Comparison of ENCODE assay signal across 13 cellular contexts in the genomic region with DNA sequence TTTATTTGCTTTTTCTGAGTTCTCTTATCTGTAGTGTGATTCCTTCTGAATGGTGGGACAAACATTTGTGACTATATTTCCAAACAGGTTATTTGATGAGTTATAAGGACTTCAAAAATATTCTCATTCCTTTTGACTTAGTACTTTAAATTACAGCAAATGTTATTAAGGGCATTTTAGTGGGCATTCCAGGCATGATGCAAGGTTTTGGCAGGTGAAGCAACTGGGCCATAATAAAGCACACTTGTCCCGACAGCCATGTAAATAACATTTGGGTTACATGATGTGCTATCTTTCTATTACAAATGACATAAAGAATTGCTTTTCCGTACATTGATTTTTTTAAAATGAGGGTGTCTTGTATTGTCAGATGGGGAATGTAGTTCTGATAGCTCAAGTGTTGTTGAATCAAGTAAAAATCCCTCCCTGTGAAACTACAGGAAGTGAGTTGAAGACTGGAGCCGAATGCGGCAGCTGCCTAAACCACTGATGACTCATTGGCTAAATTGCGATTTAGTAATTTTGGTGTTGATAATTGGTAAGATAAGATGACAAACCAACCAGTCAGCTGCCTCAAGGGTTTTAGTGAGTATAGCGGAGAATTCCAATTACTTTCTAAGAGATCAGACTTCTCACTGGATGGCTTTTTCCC.
DNase-seq lines count a peak whose midpoint lies in the region; ATAC-seq and TF ChIP-seq lines count a peak whose summit lies in the region.
"Had no signal": no experiment of that assay in that cellular context is flagged by ENCODE, and none has a peak within 500 bp of the region (broad histone marks: within the 10 kb centered on the region; RNA-seq: fewer than 3 reads in every experiment).

No MANE protein-coding gene starts in this region.

- ATAC-seq in foreskin keratinocyte (peak; percentile 96), GM19455 (IDR thresholded peaks at IDR 0.05; ENCODE audit: unreplicated experiment) (no peak), GM18870 (IDR thresholded peaks at IDR 0.05; ENCODE audit: unreplicated experiment) (no peak)

- TF ChIP-seq EP300 in esophagus muscularis mucosa (IDR thresholded peaks at IDR 0.05), result no peak

- DNase-seq in COLO829 (ENCODE audit: low spot score) (peak; percentile 56), KBM-7 (peak; percentile 4), SHP77 treated with DMSO at 0.1 percent for 48 hours (lab: John Stamatoyannopoulos, UW) (peak; percentile 20), foreskin keratinocyte (peak; percentile 89 to 96), esophagus muscularis mucosa (ENCODE audit: extremely low spot score) (no peak), D341Med (ENCODE audit: low spot score) (no peak)
- DNase-seq: activated T-cell treated with anti-CD3 and anti-CD28 coated beads, Interleukin-2, amount 50 U/mL, for 1 hour; GDM1; lower lobe of right lung; spleen had no signal

- intact Hi-C loops in esophagus muscularis mucosa (cut with DNase I), result no loop called here

- no peak for TF ChIP-seq POLR2A in esophagus muscularis mucosa (IDR thresholded peaks at IDR 0.05; ENCODE audit: low read depth)

- no peak overlapping the region for H3K4me3 ChIP-seq in esophagus muscularis mucosa
- H3K4me3 ChIP-seq: lower lobe of right lung, spleen, suprapubic skin had no signal

- no peak for TF ChIP-seq CTCF in foreskin keratinocyte (conservative IDR thresholded peaks at IDR 0.05)
- TF ChIP-seq CTCF in esophagus muscularis mucosa (IDR thresholded peaks at IDR 0.05), result no peak

- peaks cover 0 to 9% (median 0%) of the 10 kb centered on the region in 4 donors for H3K9me3 ChIP-seq in esophagus muscularis mucosa
- H3K9me3 ChIP-seq: lower lobe of right lung, spleen had no signal

- H3K4me1 ChIP-seq in foreskin keratinocyte (peaks cover 27% of the 10 kb centered on the region), esophagus muscularis mucosa (no peaks in the 10 kb centered on the region)
- H3K4me1 ChIP-seq: lower lobe of right lung, spleen, suprapubic skin had no signal

- no peak overlapping the region for H3K27ac ChIP-seq in foreskin keratinocyte
- H3K27ac ChIP-seq in esophagus muscularis mucosa (replicated peaks in 1 of 4), result no peak overlapping the region
- H3K27ac ChIP-seq: lower lobe of right lung, spleen, suprapubic skin had no signal

- WGBS in esophagus muscularis mucosa, result 75% methylated on average over 6 of the region's 6 CpGs

- H3K27me3 ChIP-seq in foreskin keratinocyte (no peaks in the 10 kb centered on the region), esophagus muscularis mucosa (no peaks in the 10 kb centered on the region)

- H3K36me3 ChIP-seq in esophagus muscularis mucosa, result no peaks in the 10 kb centered on the region
- H3K36me3 ChIP-seq: lower lobe of right lung, spleen, suprapubic skin had no signal

- in situ Hi-C loops in KBM-7 (cut with MboI; ENCODE audit: low pct_unique_long_range_greater_than_20kb, low sequenced_read_pairs), result no loop called here

Comparison
In these comparisons a context has a peak if more than half of its experiments do, and no peak if none do; other contexts are left out.
1. DNase-seq: peak in COLO829 (single experiment), KBM-7 (single experiment), SHP77 treated with DMSO at 0.1 percent for 48 hours (single experiment) and foreskin keratinocyte (2 of 2); none in esophagus muscularis mucosa (single experiment) and D341Med (single experiment).